In genomic region chr11:67998150-67999045, GRCh38 we compare ENCODE assay signal across 1 cellular context.
TF ChIP-seq lines count a peak whose summit lies in the region.

No MANE protein-coding gene starts in this region.

TF ChIP-seq in SK-N-SH, 30 proteins besides CTCF, POLR2A, EP300 and RAD21 (continued from another document):
- TF ChIP-seq REST (IDR thresholded peaks at IDR 0.05; ENCODE audit: low read depth, low read length) (no peak), IRF3 (IDR thresholded peaks at IDR 0.05; ENCODE audit: low read depth, low read length) (no peak), SMC3 (IDR thresholded peaks at IDR 0.05; ENCODE audit: low read depth, low read length) (no peak), TCF12 (IDR thresholded peaks at IDR 0.05) (no peak), PBX3 (IDR thresholded peaks at IDR 0.05) (no peak)
